In the genomic region with DNA sequence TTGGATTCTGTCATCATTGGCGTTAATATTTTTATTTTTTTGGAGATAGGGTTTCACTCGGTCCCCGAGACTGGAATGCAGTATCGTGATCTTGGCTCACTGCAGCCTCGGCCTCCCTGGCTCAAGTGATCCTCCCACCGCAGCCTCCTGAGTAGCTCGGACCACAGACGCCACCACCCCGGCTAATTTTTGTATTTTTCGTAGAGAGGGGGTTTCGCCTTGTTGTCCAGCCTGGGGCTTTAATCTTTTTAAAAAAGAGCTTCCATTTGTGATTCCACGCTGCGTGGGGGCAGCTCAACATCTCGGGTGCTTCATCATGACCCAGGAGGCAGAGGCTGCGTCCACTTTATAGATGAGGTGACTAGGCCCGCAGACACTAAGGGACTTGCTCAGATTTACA, we compare ENCODE assay signal across 1 cellular context.
TF ChIP-seq lines count a peak whose summit lies in the region.

No MANE protein-coding gene starts in this region.

TF ChIP-seq in H1, 55 proteins besides CTCF, POLR2A, EP300 and RAD21:
- TF ChIP-seq NRF1 (IDR thresholded peaks at IDR 0.05; ENCODE audit: low read depth, low read length) (no peak), BCL11A (IDR thresholded peaks at IDR 0.05; ENCODE audit: low read depth in 2 of 2, low read length in 2 of 2) (no peak), KDM5A (IDR thresholded peaks at IDR 0.05; ENCODE audit: low read length) (no peak), MAFK (IDR thresholded peaks at IDR 0.05; ENCODE audit: low read depth, low read length) (no peak), GABPA (IDR thresholded peaks at IDR 0.05; ENCODE audit: borderline replicate concordance, insufficient read depth, low read length) (no peak), TAF7 (optimal IDR thresholded peaks at IDR 0.05; ENCODE audit: borderline replicate concordance, low read depth, low read length) (no peak), SP4 (IDR thresholded peaks at IDR 0.05; ENCODE audit: low read length) (no peak), CBX8 (IDR thresholded peaks at IDR 0.05; ENCODE audit: borderline replicate concordance, low read depth, low read length) (no peak), EGR1 (IDR thresholded peaks at IDR 0.05; ENCODE audit: borderline replicate concordance, low read depth, low read length) (no peak), POU5F1 (IDR thresholded peaks at IDR 0.05; ENCODE audit: low read depth, low read length) (no peak), CREB1 (IDR thresholded peaks at IDR 0.05) (no peak), GTF2F1 (IDR thresholded peaks at IDR 0.05; ENCODE audit: borderline replicate concordance, low read depth, low read length) (no peak), JUN (IDR thresholded peaks at IDR 0.05; ENCODE audit: low read depth, low read length) (no peak), SAP30 (IDR thresholded peaks at IDR 0.05; ENCODE audit: insufficient read depth, insufficient replicate concordance, low read length) (no peak), CBX5 (IDR thresholded peaks at IDR 0.05; ENCODE audit: low read depth, low read length) (no peak), TEAD4 (IDR thresholded peaks at IDR 0.05; ENCODE audit: low read depth, low read length) (no peak), SIRT6 (IDR thresholded peaks at IDR 0.05; ENCODE audit: low read length) (no peak), BACH1 (IDR thresholded peaks at IDR 0.05; ENCODE audit: low read length) (no peak), SUZ12 (IDR thresholded peaks at IDR 0.05; ENCODE audit: low read length) (no peak)
- TF ChIP-seq, protein P1, sequence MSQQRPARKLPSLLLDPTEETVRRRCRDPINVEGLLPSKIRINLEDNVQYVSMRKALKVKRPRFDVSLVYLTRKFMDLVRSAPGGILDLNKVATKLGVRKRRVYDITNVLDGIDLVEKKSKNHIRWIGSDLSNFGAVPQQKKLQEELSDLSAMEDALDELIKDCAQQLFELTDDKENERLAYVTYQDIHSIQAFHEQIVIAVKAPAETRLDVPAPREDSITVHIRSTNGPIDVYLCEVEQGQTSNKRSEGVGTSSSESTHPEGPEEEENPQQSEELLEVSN (IDR thresholded peaks at IDR 0.05) = no peak
